25 cellular contexts compared by ENCODE assay signal in genomic region chr6:88547768-88548167, GRCh38.
DNase-seq lines count a peak whose midpoint lies in the region; ATAC-seq and FAIRE-seq lines count a peak whose summit lies in the region.
"Had no signal": no experiment of that assay in that cellular context is flagged by ENCODE, and none has a peak within 500 bp of the region (broad histone marks: within the 10 kb centered on the region; RNA-seq: fewer than 3 reads in every experiment).

No MANE protein-coding gene starts in this region.

- DNase-seq in activated CD4-positive, CD25-positive, alpha-beta regulatory T cell (lab: John Stamatoyannopoulos, UW): no peak
- no peak for DNase-seq in activated naive CD8-positive, alpha-beta T cell treated with anti-CD3 and anti-CD28 coated beads, Interleukin-2, amount 50 U/mL, for 24 hours
- DNase-seq in stimulated activated naive B cell treated with anti-CD40 and anti-IgM and Interleukin-4, amounts not matched to agents 10 μg/mL and 1 μg/mL and 100 μg/mL, for 72 hours: no peak
- DNase-seq in NCI-H2171 treated with DMSO at 0.1 percent for 48 hours (lab: John Stamatoyannopoulos, UW) (no peak), frontal cortex (ENCODE audit: low spot score in 2 of 2) (no peak)
- DNase-seq: activated B cell treated with CpG ODN at 0.5 μM for 24 hours; activated naive CD8-positive, alpha-beta T cell treated with anti-CD3 and anti-CD28 coated beads, Interleukin-2, amount 10 ng/mL, durations not matched to agents 7 days and 5 days; COR-L47; effector CD4-positive, alpha-beta T cell; H7; IMR-90; kidney; NCI-H1436 treated with DMSO at 0.1 percent for 48 hours; NCI-H2171; NCI-H69; psoas muscle; stimulated activated CD4-positive, alpha-beta T cell treated with anti-CD3 and anti-CD28 coated beads, Interleukin-2, amount 100 ng/mL, for 24 hours; stimulated activated naive CD4-positive, alpha-beta T cell; T1000; tibial artery had no signal

- no peak for FAIRE-seq in frontal cortex (lab: Jason Lieb, UNC)
- FAIRE-seq: kidney had no signal

- peak; percentile 32 to 38 for ATAC-seq in activated CD4-positive, CD25-positive, alpha-beta regulatory T cell treated with anti-CD3 and anti-CD28 coated beads, Interleukin-2, amount 50 U/mL, for 24 hours
- ATAC-seq in GM21360 (IDR thresholded peaks at IDR 0.05; ENCODE audit: unreplicated experiment) (peak; percentile 49), GM21786 (IDR thresholded peaks at IDR 0.05; ENCODE audit: unreplicated experiment) (no peak)
- ATAC-seq in activated naive CD8-positive, alpha-beta T cell treated with anti-CD3 and anti-CD28 coated beads, Interleukin-2, amount 50 U/mL, for 24 hours: peak; percentile 92
- peak; percentile 69 to 92 for ATAC-seq in stimulated activated naive B cell treated with anti-CD40 and anti-IgM and Interleukin-4, amounts not matched to agents 10 μg/mL and 1 μg/mL and 100 μg/mL, for 72 hours (replicated peaks)
- ATAC-seq: psoas muscle had no signal

- no peak overlapping the region for H3K4me3 Mint-ChIP-seq in activated naive CD8-positive, alpha-beta T cell treated with anti-CD3 and anti-CD28 coated beads, Interleukin-2, amount 50 U/mL, for 24 hours
- no peak overlapping the region for H3K4me3 Mint-ChIP-seq in stimulated activated naive B cell treated with anti-CD40 and anti-IgM and Interleukin-4, amounts not matched to agents 10 μg/mL and 1 μg/mL and 100 μg/mL, for 72 hours
- H3K4me3 Mint-ChIP-seq: activated B cell treated with CpG ODN at 0.5 μM for 24 hours; activated naive CD8-positive, alpha-beta T cell treated with anti-CD3 and anti-CD28 coated beads, Interleukin-2, amount 10 ng/mL, durations not matched to agents 7 days and 5 days; activated T-helper 1 cell treated with anti-CD3 and anti-CD28 coated beads, Interleukin-12 subunit alpha, Interleukin-12 subunit beta, Interleukin-2, Interleukin-4 antibody, amounts not matched to agents 30 ng/mL and 10 ng/mL and 1 ng/mL, durations not matched to agents 14 hours and 24 hours and 36 hours; B cell had no signal

- peaks cover 6% of the 10 kb centered on the region for H3K27me3 Mint-ChIP-seq in activated naive CD8-positive, alpha-beta T cell treated with anti-CD3 and anti-CD28 coated beads, Interleukin-2, amount 50 U/mL, for 24 hours
- no peaks in the 10 kb centered on the region for H3K27me3 Mint-ChIP-seq in stimulated activated naive B cell treated with anti-CD40 and anti-IgM and Interleukin-4, amounts not matched to agents 10 μg/mL and 1 μg/mL and 100 μg/mL, for 72 hours
- H3K27me3 Mint-ChIP-seq: activated B cell treated with CpG ODN at 0.5 μM for 24 hours, B cell had no signal

- no peak overlapping the region for H3K27ac Mint-ChIP-seq in activated naive CD8-positive, alpha-beta T cell treated with anti-CD3 and anti-CD28 coated beads, Interleukin-2, amount 50 U/mL, for 24 hours
- H3K27ac Mint-ChIP-seq in stimulated activated naive B cell treated with anti-CD40 and anti-IgM and Interleukin-4, amounts not matched to agents 10 μg/mL and 1 μg/mL and 100 μg/mL, for 72 hours: peak overlapping the region; percentile 2
- H3K27ac Mint-ChIP-seq: activated B cell treated with CpG ODN at 0.5 μM for 24 hours; activated naive CD8-positive, alpha-beta T cell treated with anti-CD3 and anti-CD28 coated beads, Interleukin-2, amount 10 ng/mL, durations not matched to agents 7 days and 5 days; activated T-helper 1 cell treated with anti-CD3 and anti-CD28 coated beads, Interleukin-12 subunit alpha, Interleukin-12 subunit beta, Interleukin-2, Interleukin-4 antibody, amounts not matched to agents 30 ng/mL and 10 ng/mL and 1 ng/mL, durations not matched to agents 14 hours and 24 hours and 36 hours; B cell had no signal

- H3K36me3 Mint-ChIP-seq in activated naive CD8-positive, alpha-beta T cell treated with anti-CD3 and anti-CD28 coated beads, Interleukin-2, amount 50 U/mL, for 24 hours (ENCODE audit: low read depth): no peaks in the 10 kb centered on the region
- H3K36me3 Mint-ChIP-seq in stimulated activated naive B cell treated with anti-CD40 and anti-IgM and Interleukin-4, amounts not matched to agents 10 μg/mL and 1 μg/mL and 100 μg/mL, for 72 hours: peaks cover 1 to 10% of the 10 kb centered on the region in 2 donors
- H3K36me3 Mint-ChIP-seq: activated naive CD8-positive, alpha-beta T cell treated with anti-CD3 and anti-CD28 coated beads, Interleukin-2, amount 10 ng/mL, durations not matched to agents 7 days and 5 days had no signal

- no peaks in the 10 kb centered on the region for H3K9me3 Mint-ChIP-seq in activated naive CD8-positive, alpha-beta T cell treated with anti-CD3 and anti-CD28 coated beads, Interleukin-2, amount 50 U/mL, for 24 hours
- peaks cover 13 to 17% of the 10 kb centered on the region in 2 donors for H3K9me3 Mint-ChIP-seq in stimulated activated naive B cell treated with anti-CD40 and anti-IgM and Interleukin-4, amounts not matched to agents 10 μg/mL and 1 μg/mL and 100 μg/mL, for 72 hours

- peaks cover 14% of the 10 kb centered on the region for H3K4me1 Mint-ChIP-seq in activated naive CD8-positive, alpha-beta T cell treated with anti-CD3 and anti-CD28 coated beads, Interleukin-2, amount 50 U/mL, for 24 hours
- H3K4me1 Mint-ChIP-seq in stimulated activated naive B cell treated with anti-CD40 and anti-IgM and Interleukin-4, amounts not matched to agents 10 μg/mL and 1 μg/mL and 100 μg/mL, for 72 hours: peaks cover 21 to 24% of the 10 kb centered on the region in 2 donors
- H3K4me1 Mint-ChIP-seq: activated naive CD8-positive, alpha-beta T cell treated with anti-CD3 and anti-CD28 coated beads, Interleukin-2, amount 10 ng/mL, durations not matched to agents 7 days and 5 days had no signal
